In genomic region chr5:82642313-82642712, GRCh38 we compare ENCODE assay signal across 13 cellular contexts.
"Had no signal": no experiment of that assay in that cellular context is flagged by ENCODE, and none has a peak within 500 bp of the region (broad histone marks: within the 10 kb centered on the region; RNA-seq: fewer than 3 reads in every experiment).

No MANE protein-coding gene starts in this region.

- H3K27me3 Mint-ChIP-seq: progenitor cell of endocrine pancreas had no signal

- H3K9me3 Mint-ChIP-seq: naive thymus-derived CD4-positive, alpha-beta T cell had no signal

- H3K27ac Mint-ChIP-seq: naive thymus-derived CD4-positive, alpha-beta T cell; progenitor cell of endocrine pancreas had no signal

- H3K4me3 Mint-ChIP-seq: naive thymus-derived CD4-positive, alpha-beta T cell had no signal

- H3K4me3 ChIP-seq: hepatocyte, pancreas, upper lobe of left lung, uterus had no signal

- H3K36me3 Mint-ChIP-seq: naive thymus-derived CD4-positive, alpha-beta T cell had no signal

- DNase-seq: effector memory CD4-positive, alpha-beta T cell; foreskin keratinocyte; naive thymus-derived CD4-positive, alpha-beta T cell; occipital lobe; pancreas; right cardiac atrium; small intestine; stimulated activated CD4-positive, alpha-beta T cell treated with anti-CD3 and anti-CD28 coated beads, Interleukin-2, amount 100 ng/mL, for 48 hours; stimulated activated naive CD4-positive, alpha-beta T cell treated with Interleukin-2 at 50 U/mL for 16 hours; upper lobe of left lung; uterus had no signal
